ENCODE assay signal across 1 cellular context in the genomic region with DNA sequence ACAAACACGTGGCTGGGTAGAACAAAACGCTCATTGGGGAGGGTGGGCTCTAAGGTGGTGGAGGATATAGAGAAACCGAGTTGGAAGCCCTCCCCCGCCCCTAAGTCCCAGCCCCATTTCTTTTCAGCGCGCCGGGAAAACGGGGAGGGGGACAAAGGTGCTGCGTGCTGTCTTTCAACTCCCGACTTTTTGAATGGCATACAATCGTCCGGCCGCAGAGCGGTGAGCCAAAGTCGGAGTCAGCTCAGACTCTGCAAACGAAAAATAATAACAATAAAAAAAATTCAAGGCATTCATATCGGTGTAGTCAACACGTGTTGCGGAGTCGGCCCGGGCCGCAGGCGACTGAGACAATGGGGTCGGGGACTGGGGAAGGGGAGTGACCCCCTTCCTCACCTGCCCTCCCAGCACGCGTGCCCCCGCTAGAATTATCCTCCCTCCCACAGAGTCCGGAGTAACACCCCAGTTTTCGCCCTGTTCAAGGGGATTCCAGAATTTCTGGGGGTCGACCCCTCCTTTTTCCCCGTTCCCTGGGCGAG.
TF ChIP-seq lines count a peak whose summit lies in the region.

No MANE protein-coding gene starts in this region.

TF ChIP-seq in SK-N-SH treated with all-trans-retinoic acid at 6 μM for 48 hours, 23 proteins besides CTCF, POLR2A, EP300 and RAD21 (continued from another document):
- TF ChIP-seq PATZ1 (CRISPR knock-in tag; IDR thresholded peaks at IDR 0.05; ENCODE audit: borderline replicate concordance) (no peak), TOX (CRISPR knock-in tag; IDR thresholded peaks at IDR 0.05; ENCODE audit: borderline replicate concordance) (no peak), BACH2 (CRISPR knock-in tag; IDR thresholded peaks at IDR 0.05; ENCODE audit: borderline replicate concordance) (no peak), OSR1 (CRISPR knock-in tag; IDR thresholded peaks at IDR 0.05) (no peak), SNAI2 (CRISPR knock-in tag; IDR thresholded peaks at IDR 0.05) (no peak), PPARA (CRISPR knock-in tag; IDR thresholded peaks at IDR 0.05; ENCODE audit: borderline replicate concordance) (no peak), ESRRG (CRISPR knock-in tag; IDR thresholded peaks at IDR 0.05) (no peak), ZC3H10 (CRISPR knock-in tag; IDR thresholded peaks at IDR 0.05) (no peak)
- TF ChIP-seq, protein P1, sequence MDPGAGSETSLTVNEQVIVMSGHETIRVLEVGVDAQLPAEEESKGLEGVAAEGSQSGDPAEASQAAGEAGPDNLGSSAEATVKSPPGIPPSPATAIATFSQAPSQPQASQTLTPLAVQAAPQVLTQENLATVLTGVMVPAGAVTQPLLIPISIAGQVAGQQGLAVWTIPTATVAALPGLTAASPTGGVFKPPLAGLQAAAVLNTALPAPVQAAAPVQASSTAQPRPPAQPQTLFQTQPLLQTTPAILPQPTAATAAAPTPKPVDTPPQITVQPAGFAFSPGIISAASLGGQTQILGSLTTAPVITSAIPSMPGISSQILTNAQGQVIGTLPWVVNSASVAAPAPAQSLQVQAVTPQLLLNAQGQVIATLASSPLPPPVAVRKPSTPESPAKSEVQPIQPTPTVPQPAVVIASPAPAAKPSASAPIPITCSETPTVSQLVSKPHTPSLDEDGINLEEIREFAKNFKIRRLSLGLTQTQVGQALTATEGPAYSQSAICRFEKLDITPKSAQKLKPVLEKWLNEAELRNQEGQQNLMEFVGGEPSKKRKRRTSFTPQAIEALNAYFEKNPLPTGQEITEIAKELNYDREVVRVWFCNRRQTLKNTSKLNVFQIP (CRISPR knock-in tag; IDR thresholded peaks at IDR 0.05; ENCODE audit: borderline replicate concordance, low read depth): no peak
- TF ChIP-seq, protein P2, sequence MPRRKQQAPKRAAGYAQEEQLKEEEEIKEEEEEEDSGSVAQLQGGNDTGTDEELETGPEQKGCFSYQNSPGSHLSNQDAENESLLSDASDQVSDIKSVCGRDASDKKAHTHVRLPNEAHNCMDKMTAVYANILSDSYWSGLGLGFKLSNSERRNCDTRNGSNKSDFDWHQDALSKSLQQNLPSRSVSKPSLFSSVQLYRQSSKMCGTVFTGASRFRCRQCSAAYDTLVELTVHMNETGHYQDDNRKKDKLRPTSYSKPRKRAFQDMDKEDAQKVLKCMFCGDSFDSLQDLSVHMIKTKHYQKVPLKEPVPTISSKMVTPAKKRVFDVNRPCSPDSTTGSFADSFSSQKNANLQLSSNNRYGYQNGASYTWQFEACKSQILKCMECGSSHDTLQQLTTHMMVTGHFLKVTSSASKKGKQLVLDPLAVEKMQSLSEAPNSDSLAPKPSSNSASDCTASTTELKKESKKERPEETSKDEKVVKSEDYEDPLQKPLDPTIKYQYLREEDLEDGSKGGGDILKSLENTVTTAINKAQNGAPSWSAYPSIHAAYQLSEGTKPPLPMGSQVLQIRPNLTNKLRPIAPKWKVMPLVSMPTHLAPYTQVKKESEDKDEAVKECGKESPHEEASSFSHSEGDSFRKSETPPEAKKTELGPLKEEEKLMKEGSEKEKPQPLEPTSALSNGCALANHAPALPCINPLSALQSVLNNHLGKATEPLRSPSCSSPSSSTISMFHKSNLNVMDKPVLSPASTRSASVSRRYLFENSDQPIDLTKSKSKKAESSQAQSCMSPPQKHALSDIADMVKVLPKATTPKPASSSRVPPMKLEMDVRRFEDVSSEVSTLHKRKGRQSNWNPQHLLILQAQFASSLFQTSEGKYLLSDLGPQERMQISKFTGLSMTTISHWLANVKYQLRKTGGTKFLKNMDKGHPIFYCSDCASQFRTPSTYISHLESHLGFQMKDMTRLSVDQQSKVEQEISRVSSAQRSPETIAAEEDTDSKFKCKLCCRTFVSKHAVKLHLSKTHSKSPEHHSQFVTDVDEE (CRISPR knock-in tag; IDR thresholded peaks at IDR 0.05): no peak
- TF ChIP-seq, protein P3, sequence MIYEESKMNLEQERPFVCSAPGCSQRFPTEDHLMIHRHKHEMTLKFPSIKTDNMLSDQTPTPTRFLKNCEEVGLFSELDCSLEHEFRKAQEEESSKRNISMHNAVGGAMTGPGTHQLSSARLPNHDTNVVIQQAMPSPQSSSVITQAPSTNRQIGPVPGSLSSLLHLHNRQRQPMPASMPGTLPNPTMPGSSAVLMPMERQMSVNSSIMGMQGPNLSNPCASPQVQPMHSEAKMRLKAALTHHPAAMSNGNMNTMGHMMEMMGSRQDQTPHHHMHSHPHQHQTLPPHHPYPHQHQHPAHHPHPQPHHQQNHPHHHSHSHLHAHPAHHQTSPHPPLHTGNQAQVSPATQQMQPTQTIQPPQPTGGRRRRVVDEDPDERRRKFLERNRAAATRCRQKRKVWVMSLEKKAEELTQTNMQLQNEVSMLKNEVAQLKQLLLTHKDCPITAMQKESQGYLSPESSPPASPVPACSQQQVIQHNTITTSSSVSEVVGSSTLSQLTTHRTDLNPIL (CRISPR knock-in tag; IDR thresholded peaks at IDR 0.05; ENCODE audit: low read depth): no peak
